In genomic region chr2:119464977-119465376, GRCh38 we compare ENCODE assay signal across 21 cellular contexts. TPM values are rescaled to one million over a fixed set of nuclear protein-coding genes. Genes with fewer than 3 reads are reported as not detected.
DNase-seq lines count a peak whose midpoint lies in the region; ATAC-seq and TF ChIP-seq lines count a peak whose summit lies in the region.
"Had no signal": no experiment of that assay in that cellular context is flagged by ENCODE, and none has a peak within 500 bp of the region (broad histone marks: within the 10 kb centered on the region; RNA-seq: fewer than 3 reads in every experiment).

No MANE protein-coding gene starts in this region.

- H3K4me1 ChIP-seq in left ventricle myocardium inferior (peaks cover 14% of the 10 kb centered on the region), right cardiac atrium (ENCODE audit: control insufficient read depth, insufficient read depth, low read length) (no peaks in the 10 kb centered on the region), upper lobe of left lung (peaks cover 0 to 17% (median 8%) of the 10 kb centered on the region in 4 donors)
- H3K4me1 ChIP-seq: uterus had no signal

- intact Hi-C loops in Right ventricle myocardium inferior (cut with DNase I) (no loop called here), left ventricle myocardium inferior (cut with micrococcal nuclease) (no loop called here), right cardiac atrium (cut with DNase I) (no loop called here)

- no peak overlapping the region for H3K4me3 ChIP-seq in left ventricle myocardium inferior
- no peak overlapping the region for H3K4me3 ChIP-seq in right cardiac atrium (ENCODE audit: low read length)
- H3K4me3 ChIP-seq in upper lobe of left lung, result no peak overlapping the region
- H3K4me3 ChIP-seq: uterus had no signal

- H3K27me3 ChIP-seq in left ventricle myocardium inferior (ENCODE audit: low read depth), result no peaks in the 10 kb centered on the region
- H3K27me3 ChIP-seq in right cardiac atrium (ENCODE audit: control insufficient read depth, insufficient read depth), result no peaks in the 10 kb centered on the region
- no peaks in the 10 kb centered on the region for H3K27me3 ChIP-seq in upper lobe of left lung
- H3K27me3 ChIP-seq: uterus had no signal

- H3K36me3 ChIP-seq in left ventricle myocardium inferior (no peaks in the 10 kb centered on the region), upper lobe of left lung (no peaks in the 10 kb centered on the region)
- H3K36me3 ChIP-seq: uterus had no signal

- WGBS in right cardiac atrium, result 87% methylated on average over 4 of the region's 4 CpGs
- WGBS in upper lobe of left lung, 2 donors, result 84 to 94% methylated on average over 4 of the region's 4 CpGs

- H3K27ac ChIP-seq in left ventricle myocardium inferior (replicated peaks) (no peak overlapping the region), right cardiac atrium (ENCODE audit: low read length) (no peak overlapping the region), upper lobe of left lung (no peak overlapping the region)
- H3K27ac ChIP-seq: uterus had no signal

- TF ChIP-seq POLR2A in upper lobe of left lung (IDR thresholded peaks at IDR 0.05), result peak in 1 of 4 donors; percentile 16

- no peak for DNase-seq in Right ventricle myocardium inferior (ENCODE audit: missing footprints)
- no peak for DNase-seq in left ventricle myocardium inferior
- DNase-seq in right cardiac atrium, result peak in 1 of 3 donors; percentile 29
- DNase-seq in upper lobe of left lung, result no peak
- DNase-seq in NCI-H2081 treated with DMSO at 0.1 percent for 48 hours (lab: John Stamatoyannopoulos, UW), result no peak
- no peak for DNase-seq in NCI-H748 treated with DMSO at 0.1 percent for 48 hours (lab: John Stamatoyannopoulos, UW)
- DNase-seq: activated CD4-positive, CD25-positive, alpha-beta regulatory T cell; activated CD8-positive, alpha-beta memory T cell treated with anti-CD3 and anti-CD28 coated beads for 24 hours; activated naive CD8-positive, alpha-beta T cell treated with anti-CD3 and anti-CD28 coated beads, Interleukin-2, amount 10 ng/mL, durations not matched to agents 7 days and 5 days; CD8-positive, alpha-beta T cell; effector CD8-positive, alpha-beta T cell; HFFc6; midbrain; NCI-H2081; NCI-H774; uterus had no signal

- ATAC-seq in Right ventricle myocardium inferior (peak; percentile 72), SK-N-SH treated with all-trans-retinoic acid at 6 μM for 48 hours (peak; percentile 58; the same call in 2 of the 3 replicates), right cardiac atrium (peak; percentile 70 to 77), upper lobe of left lung (ENCODE audit: low FRiP score in 2 of 2) (peak; percentile 70 to 85), GM19452 (IDR thresholded peaks at IDR 0.05; ENCODE audit: unreplicated experiment) (no peak)
- ATAC-seq: CD8-positive, alpha-beta T cell had no signal

- TF ChIP-seq EP300 in upper lobe of left lung (IDR thresholded peaks at IDR 0.05), result no peak

- no peaks in the 10 kb centered on the region for H3K9me3 ChIP-seq in left ventricle myocardium inferior (replicated peaks)
- H3K9me3 ChIP-seq in right cardiac atrium (ENCODE audit: control insufficient read depth, low read length), result no peaks in the 10 kb centered on the region
- H3K9me3 ChIP-seq in upper lobe of left lung, result no peaks in the 10 kb centered on the region
- H3K9me3 ChIP-seq: uterus had no signal

- TF ChIP-seq CTCF in left ventricle myocardium inferior (IDR thresholded peaks at IDR 0.05; ENCODE audit: borderline replicate concordance) (no peak), upper lobe of left lung (IDR thresholded peaks at IDR 0.05) (no peak)

TF ChIP-seq in SK-N-SH treated with all-trans-retinoic acid at 6 μM for 48 hours, 23 proteins besides CTCF, POLR2A, EP300 and RAD21:
- TF ChIP-seq PPARA (CRISPR knock-in tag; IDR thresholded peaks at IDR 0.05; ENCODE audit: borderline replicate concordance) (no peak), ISL1 (CRISPR knock-in tag; IDR thresholded peaks at IDR 0.05) (no peak), CSDC2 (CRISPR knock-in tag; IDR thresholded peaks at IDR 0.05) (no peak), BACH2 (CRISPR knock-in tag; IDR thresholded peaks at IDR 0.05; ENCODE audit: borderline replicate concordance) (no peak), POU6F1 (CRISPR knock-in tag; IDR thresholded peaks at IDR 0.05; ENCODE audit: borderline replicate concordance, low read depth) (no peak), TCF4 (CRISPR knock-in tag; IDR thresholded peaks at IDR 0.05; ENCODE audit: borderline replicate concordance) (no peak), RARB (CRISPR knock-in tag; IDR thresholded peaks at IDR 0.05) (no peak), ESRRG (CRISPR knock-in tag; IDR thresholded peaks at IDR 0.05) (no peak), ZC3H10 (CRISPR knock-in tag; IDR thresholded peaks at IDR 0.05) (no peak)

RNA-seq across cellular contexts. Expression of gene TMEM37, which starts 33.3 kb away (rescaled TPM):
- total RNA-seq in Right ventricle myocardium inferior, result 4.5 TPM
- total RNA-seq in left ventricle myocardium inferior, result 2.4 TPM
- 1 to 10 TPM; 4.7 to 9.6 (median 7.5) TPM for total RNA-seq in right cardiac atrium
- polyA plus RNA-seq in right cardiac atrium, result 8.2 TPM
- total RNA-seq in upper lobe of left lung, result 10 to 100 TPM in 5 of 6 donors, 1 to 10 TPM in 1; 9.3 to 28.5 (median 14.5) TPM
- total RNA-seq: activated naive CD8-positive, alpha-beta T cell treated with anti-CD3 and anti-CD28 coated beads, Interleukin-2, amount 10 ng/mL, durations not matched to agents 7 days and 5 days; CD8-positive, alpha-beta T cell; Daoy; HFFc6 had no signal

RNA-seq across cellular contexts. Expression of gene SCTR, which starts 59.3 kb away (rescaled TPM):
- total RNA-seq in Right ventricle myocardium inferior (0.41 TPM), left ventricle myocardium inferior (1.2 TPM), right cardiac atrium (under 1 TPM in 2 of 4 donors, not detected in 2; 0.38 to 0.40 TPM), upper lobe of left lung (10 to 100 TPM in 5 of 6 donors, 1 to 10 TPM in 1; 3.2 to 52.5 (median 16.6) TPM)
- 0.50 TPM for polyA plus RNA-seq in right cardiac atrium
- total RNA-seq: activated naive CD8-positive, alpha-beta T cell treated with anti-CD3 and anti-CD28 coated beads, Interleukin-2, amount 10 ng/mL, durations not matched to agents 7 days and 5 days; CD8-positive, alpha-beta T cell; Daoy; HFFc6; uterus had no signal
- polyA plus RNA-seq: AG04450, keratinocyte had no signal
